In the genomic region with DNA sequence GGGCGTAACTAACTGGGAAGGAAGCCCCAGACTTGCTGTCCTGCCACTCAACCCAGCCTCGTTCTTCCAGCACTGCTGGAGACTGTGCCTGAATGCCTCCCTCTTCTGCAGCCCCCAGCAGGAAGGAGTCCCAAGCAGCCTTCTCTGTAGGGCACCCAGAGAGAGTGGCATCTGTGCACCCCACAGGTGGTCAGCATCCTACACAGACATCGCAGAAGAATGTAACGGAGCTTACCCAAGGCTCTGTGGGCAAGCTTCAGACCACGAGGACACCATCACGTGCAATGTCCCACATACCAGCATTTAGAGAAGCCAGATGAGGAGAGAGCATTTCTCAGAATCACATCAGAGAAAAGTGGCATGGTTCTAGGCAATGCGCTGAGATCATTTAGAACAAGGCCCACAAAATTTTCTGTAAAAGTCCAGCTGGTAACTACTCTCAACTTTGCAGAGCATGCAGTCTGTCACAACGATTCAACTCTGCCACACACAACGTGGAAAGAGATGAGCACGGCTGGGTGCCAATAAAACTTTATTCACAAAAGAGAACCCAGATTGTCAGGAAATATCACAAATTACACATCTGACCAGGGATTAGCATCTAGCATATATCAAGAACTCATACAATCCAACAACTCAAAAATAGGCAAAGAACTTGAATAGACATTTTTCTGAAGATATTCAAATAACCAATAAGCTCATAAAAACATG, we compare ENCODE assay signal across 23 cellular contexts. TPM values are rescaled to one million over a fixed set of nuclear protein-coding genes. Genes with fewer than 3 reads are reported as not detected.
A peak's percentile ranks its signal among the peaks of the same experiment; 100 is the strongest.
DNase-seq lines count a peak whose midpoint lies in the region; ATAC-seq, FAIRE-seq and TF ChIP-seq lines count a peak whose summit lies in the region.
"Had no signal": no experiment of that assay in that cellular context is flagged by ENCODE, and none has a peak within 500 bp of the region (broad histone marks: within the 10 kb centered on the region; RNA-seq: fewer than 3 reads in every experiment).

No MANE protein-coding gene starts in this region.

- H3K4me1 Mint-ChIP-seq in glutamatergic neuron (ENCODE audit: low read depth, unreplicated experiment), result peaks cover 4% of the 10 kb centered on the region
- H3K4me1 Mint-ChIP-seq: CD8-positive, alpha-beta memory T cell had no signal

- H3K9me3 Mint-ChIP-seq in glutamatergic neuron (ENCODE audit: unreplicated experiment), result peaks cover 2% of the 10 kb centered on the region
- H3K9me3 Mint-ChIP-seq: CD8-positive, alpha-beta memory T cell had no signal

- intact Hi-C loops in cardiac septum (cut with DNase I), result no loop called here
- intact Hi-C loops in right cardiac atrium (cut with DNase I), result no loop called here
- intact Hi-C loops in aorta (cut with DNase I), result no loop called here

- H3K27me3 ChIP-seq in right cardiac atrium (ENCODE audit: control insufficient read depth, insufficient read depth) (no peaks in the 10 kb centered on the region), aorta (ENCODE audit: control insufficient read depth in 1 of 2, insufficient read depth in 2 of 2, low read length in 1 of 2) (no peaks in the 10 kb centered on the region)
- H3K27me3 ChIP-seq: MG63 had no signal

- peaks cover 5% of the 10 kb centered on the region for H3K27me3 Mint-ChIP-seq in glutamatergic neuron (ENCODE audit: unreplicated experiment)

- no peak for ATAC-seq in right cardiac atrium
- ATAC-seq in aorta (ENCODE audit: low FRiP score), result no peak
- ATAC-seq: PC-3 had no signal

- H3K36me3 Mint-ChIP-seq in glutamatergic neuron (ENCODE audit: unreplicated experiment), result peaks cover 3% of the 10 kb centered on the region
- H3K36me3 Mint-ChIP-seq: CD8-positive, alpha-beta memory T cell had no signal

- no peak overlapping the region for H3K4me3 ChIP-seq in right cardiac atrium (ENCODE audit: low read length)
- H3K4me3 ChIP-seq in coronary artery, result no peak overlapping the region
- no peak overlapping the region for H3K4me3 ChIP-seq in aorta (ENCODE audit: low read length in 2 of 2)
- H3K4me3 ChIP-seq: HAP-1, MG63, SK-N-MC had no signal

- no peaks in the 10 kb centered on the region for H3K36me3 ChIP-seq in aorta (ENCODE audit: control insufficient read depth in 1 of 2, insufficient read depth in 2 of 2, low read length in 1 of 2)
- H3K36me3 ChIP-seq: HAP-1, MG63 had no signal

- H3K27ac ChIP-seq in right cardiac atrium (ENCODE audit: low read length), result no peak overlapping the region
- no peak overlapping the region for H3K27ac ChIP-seq in coronary artery
- H3K27ac ChIP-seq in aorta (ENCODE audit: low read depth in 1 of 2, low read length in 2 of 2), result no peak overlapping the region
- H3K27ac ChIP-seq: SK-N-MC had no signal

- no peak for TF ChIP-seq POLR2A in GM12892 (IDR thresholded peaks at IDR 0.05; ENCODE audit: low read depth, low read length)

- WGBS in right cardiac atrium, result 87% methylated on average over 10 of the region's 10 CpGs
- WGBS in aorta, 2 donors, result 83 to 86% methylated on average over 10 of the region's 10 CpGs

- no peak for FAIRE-seq in GM12892 (lab: Jason Lieb, UNC)
- no peak for FAIRE-seq in frontal cortex (lab: Jason Lieb, UNC)

- no peak overlapping the region for H3K4me3 Mint-ChIP-seq in glutamatergic neuron (ENCODE audit: unreplicated experiment)
- H3K4me3 Mint-ChIP-seq: CD8-positive, alpha-beta memory T cell had no signal

- no peak overlapping the region for H3K27ac Mint-ChIP-seq in glutamatergic neuron (ENCODE audit: unreplicated experiment)
- H3K27ac Mint-ChIP-seq: CD8-positive, alpha-beta memory T cell had no signal

- DNase-seq in cardiac septum (ENCODE audit: low spot score) (peak; percentile 38), right cardiac atrium (no peak), coronary artery (ENCODE audit: low spot score) (peak; percentile 36), myocyte (ENCODE audit: low read depth) (peak; percentile 18), aorta (peak; percentile 3 to 9), glutamatergic neuron (no peak), GM12892 (ENCODE audit: insufficient read length) (no peak), frontal cortex (ENCODE audit: low spot score in 2 of 2) (no peak)
- DNase-seq: AML-193; C1 segment of cervical spinal cord; Calu3; CD8-positive, alpha-beta memory T cell; DMS153; GDM1; MG63; NCI-H1417; NCI-H187; NCI-H446 treated with DMSO at 0.1 percent for 48 hours; NCI-H526 treated with DMSO at 0.1 percent for 48 hours; PC-3; SHP77 treated with DMSO at 0.1 percent for 48 hours had no signal

- no peak for TF ChIP-seq CTCF in coronary artery (IDR thresholded peaks at IDR 0.05)
- TF ChIP-seq CTCF in glutamatergic neuron (IDR thresholded peaks at IDR 0.05; ENCODE audit: partially characterized antibody, unreplicated experiment), result no peak

- H3K4me1 ChIP-seq in right cardiac atrium (ENCODE audit: control insufficient read depth, insufficient read depth, low read length) (no peaks in the 10 kb centered on the region), aorta (ENCODE audit: control insufficient read depth in 1 of 2, insufficient read depth in 2 of 2, low read length in 2 of 2) (no peaks in the 10 kb centered on the region)
- H3K4me1 ChIP-seq: HAP-1 had no signal

- H3K9me3 ChIP-seq in right cardiac atrium (ENCODE audit: control insufficient read depth, low read length) (no peaks in the 10 kb centered on the region), aorta (ENCODE audit: control insufficient read depth, low read length) (peaks cover 5% of the 10 kb centered on the region)
- H3K9me3 ChIP-seq: HAP-1, MG63 had no signal

RNA-seq across cellular contexts. Expression of a gene that starts 33.4 kb away (rescaled TPM):
- total RNA-seq in cardiac septum, result 0.11 TPM
- total RNA-seq in right cardiac atrium, result under 1 TPM; 0.03 to 0.26 (median 0.13) TPM
- polyA plus RNA-seq in right cardiac atrium, result 0.23 TPM
- 3.8 and 4.0 TPM in 2 replicates for total RNA-seq in myocyte
- polyA plus RNA-seq in myocyte (2012), result 1.8 TPM
- total RNA-seq in aorta, result under 1 TPM; 0.16 to 0.93 TPM
- polyA plus RNA-seq in aorta, result 1 to 10 TPM in 1 of 2 donors, not detected in 1; 4.8 TPM
- 23.0 TPM for total RNA-seq in glutamatergic neuron (ENCODE audit: unreplicated experiment)
- 0.19 TPM for polyA plus RNA-seq in GM12892 (2012; ENCODE audit: missing spikeins)
- 24.5 TPM for total RNA-seq in frontal cortex
- total RNA-seq: CD8-positive, alpha-beta memory T cell had no signal
- polyA plus RNA-seq: CD8-positive, alpha-beta memory T cell had no signal

Comparison
In these comparisons a context has a peak if more than half of its experiments do, and no peak if none do; other contexts are left out.
1. DNase-seq: peak in cardiac septum (single experiment), coronary artery (single experiment), myocyte (single experiment) and aorta (2 of 2); none in right cardiac atrium (0 of 3), glutamatergic neuron (single experiment), GM12892 (single experiment) and frontal cortex (0 of 2).